1 cellular context compared by ENCODE assay signal in the genomic region with DNA sequence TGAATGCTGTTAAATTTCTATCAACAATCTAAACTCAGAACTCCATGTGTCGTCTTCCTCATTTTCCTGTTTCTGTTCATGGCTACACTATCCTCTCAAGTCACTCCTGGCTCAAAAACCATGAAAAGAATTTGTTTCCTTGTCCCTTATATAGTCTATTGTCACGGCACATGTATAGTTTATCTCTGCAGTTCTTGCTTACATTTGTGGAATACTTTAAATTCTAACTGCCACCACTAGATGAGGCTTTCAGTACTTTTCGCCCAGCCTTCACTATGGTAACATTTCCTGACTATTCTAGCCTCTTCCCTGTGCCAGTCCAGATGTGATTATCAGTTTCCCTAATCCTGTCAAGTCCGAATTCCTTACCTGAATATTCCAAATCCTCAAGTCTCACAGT.
TF ChIP-seq lines count a peak whose summit lies in the region.

No MANE protein-coding gene starts in this region.

TF ChIP-seq in GM23338, 12 proteins besides CTCF, POLR2A, EP300 and RAD21:
- TF ChIP-seq ETS1 (IDR thresholded peaks at IDR 0.05) (no peak), ZNF331 (CRISPR knock-in tag; IDR thresholded peaks at IDR 0.05; ENCODE audit: low read depth) (no peak), EZH2 (IDR thresholded peaks at IDR 0.05; ENCODE audit: low read depth, unreplicated experiment) (no peak), NANOG (IDR thresholded peaks at IDR 0.05; ENCODE audit: borderline replicate concordance) (no peak), JUNB (IDR thresholded peaks at IDR 0.05; ENCODE audit: unreplicated experiment) (no peak), STAT1 (IDR thresholded peaks at IDR 0.05; ENCODE audit: unreplicated experiment) (no peak), EZH2phosphoT487 (IDR thresholded peaks at IDR 0.05; ENCODE audit: unreplicated experiment) (no peak), POLR2AphosphoS5 (IDR thresholded peaks at IDR 0.05; ENCODE audit: low read depth) (no peak), CREB1 (CRISPR knock-in tag; IDR thresholded peaks at IDR 0.05; ENCODE audit: low read depth) (no peak), ZNF114 (CRISPR knock-in tag; IDR thresholded peaks at IDR 0.05) (no peak), REST (IDR thresholded peaks at IDR 0.05; ENCODE audit: unreplicated experiment) (no peak)
- TF ChIP-seq, protein P1, sequence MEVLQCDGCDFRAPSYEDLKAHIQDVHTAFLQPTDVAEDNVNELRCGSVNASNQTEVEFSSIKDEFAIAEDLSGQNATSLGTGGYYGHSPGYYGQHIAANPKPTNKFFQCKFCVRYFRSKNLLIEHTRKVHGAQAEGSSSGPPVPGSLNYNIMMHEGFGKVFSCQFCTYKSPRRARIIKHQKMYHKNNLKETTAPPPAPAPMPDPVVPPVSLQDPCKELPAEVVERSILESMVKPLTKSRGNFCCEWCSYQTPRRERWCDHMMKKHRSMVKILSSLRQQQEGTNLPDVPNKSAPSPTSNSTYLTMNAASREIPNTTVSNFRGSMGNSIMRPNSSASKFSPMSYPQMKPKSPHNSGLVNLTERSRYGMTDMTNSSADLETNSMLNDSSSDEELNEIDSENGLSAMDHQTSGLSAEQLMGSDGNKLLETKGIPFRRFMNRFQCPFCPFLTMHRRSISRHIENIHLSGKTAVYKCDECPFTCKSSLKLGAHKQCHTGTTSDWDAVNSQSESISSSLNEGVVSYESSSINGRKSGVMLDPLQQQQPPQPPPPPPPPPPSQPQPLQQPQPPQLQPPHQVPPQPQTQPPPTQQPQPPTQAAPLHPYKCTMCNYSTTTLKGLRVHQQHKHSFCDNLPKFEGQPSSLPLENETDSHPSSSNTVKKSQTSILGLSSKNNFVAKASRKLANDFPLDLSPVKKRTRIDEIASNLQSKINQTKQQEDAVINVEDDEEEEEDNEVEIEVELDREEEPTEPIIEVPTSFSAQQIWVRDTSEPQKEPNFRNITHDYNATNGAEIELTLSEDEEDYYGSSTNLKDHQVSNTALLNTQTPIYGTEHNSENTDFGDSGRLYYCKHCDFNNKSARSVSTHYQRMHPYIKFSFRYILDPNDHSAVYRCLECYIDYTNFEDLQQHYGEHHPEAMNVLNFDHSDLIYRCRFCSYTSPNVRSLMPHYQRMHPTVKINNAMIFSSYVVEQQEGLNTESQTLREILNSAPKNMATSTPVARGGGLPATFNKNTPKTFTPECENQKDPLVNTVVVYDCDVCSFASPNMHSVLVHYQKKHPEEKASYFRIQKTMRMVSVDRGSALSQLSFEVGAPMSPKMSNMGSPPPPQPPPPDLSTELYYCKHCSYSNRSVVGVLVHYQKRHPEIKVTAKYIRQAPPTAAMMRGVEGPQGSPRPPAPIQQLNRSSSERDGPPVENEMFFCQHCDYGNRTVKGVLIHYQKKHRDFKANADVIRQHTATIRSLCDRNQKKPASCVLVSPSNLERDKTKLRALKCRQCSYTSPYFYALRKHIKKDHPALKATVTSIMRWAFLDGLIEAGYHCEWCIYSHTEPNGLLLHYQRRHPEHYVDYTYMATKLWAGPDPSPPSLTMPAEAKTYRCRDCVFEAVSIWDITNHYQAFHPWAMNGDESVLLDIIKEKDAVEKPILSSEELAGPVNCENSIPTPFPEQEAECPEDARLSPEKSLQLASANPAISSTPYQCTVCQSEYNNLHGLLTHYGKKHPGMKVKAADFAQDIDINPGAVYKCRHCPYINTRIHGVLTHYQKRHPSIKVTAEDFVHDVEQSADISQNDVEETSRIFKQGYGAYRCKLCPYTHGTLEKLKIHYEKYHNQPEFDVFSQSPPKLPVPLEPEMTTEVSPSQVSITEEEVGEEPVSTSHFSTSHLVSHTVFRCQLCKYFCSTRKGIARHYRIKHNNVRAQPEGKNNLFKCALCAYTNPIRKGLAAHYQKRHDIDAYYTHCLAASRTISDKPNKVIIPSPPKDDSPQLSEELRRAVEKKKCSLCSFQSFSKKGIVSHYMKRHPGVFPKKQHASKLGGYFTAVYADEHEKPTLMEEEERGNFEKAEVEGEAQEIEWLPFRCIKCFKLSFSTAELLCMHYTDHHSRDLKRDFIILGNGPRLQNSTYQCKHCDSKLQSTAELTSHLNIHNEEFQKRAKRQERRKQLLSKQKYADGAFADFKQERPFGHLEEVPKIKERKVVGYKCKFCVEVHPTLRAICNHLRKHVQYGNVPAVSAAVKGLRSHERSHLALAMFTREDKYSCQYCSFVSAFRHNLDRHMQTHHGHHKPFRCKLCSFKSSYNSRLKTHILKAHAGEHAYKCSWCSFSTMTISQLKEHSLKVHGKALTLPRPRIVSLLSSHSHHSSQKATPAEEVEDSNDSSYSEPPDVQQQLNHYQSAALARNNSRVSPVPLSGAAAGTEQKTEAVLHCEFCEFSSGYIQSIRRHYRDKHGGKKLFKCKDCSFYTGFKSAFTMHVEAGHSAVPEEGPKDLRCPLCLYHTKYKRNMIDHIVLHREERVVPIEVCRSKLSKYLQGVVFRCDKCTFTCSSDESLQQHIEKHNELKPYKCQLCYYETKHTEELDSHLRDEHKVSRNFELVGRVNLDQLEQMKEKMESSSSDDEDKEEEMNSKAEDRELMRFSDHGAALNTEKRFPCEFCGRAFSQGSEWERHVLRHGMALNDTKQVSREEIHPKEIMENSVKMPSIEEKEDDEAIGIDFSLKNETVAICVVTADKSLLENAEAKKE (CRISPR knock-in tag; IDR thresholded peaks at IDR 0.05): no peak
